Comparison of ENCODE assay signal across 17 cellular contexts in genomic region chr4:119068529-119068962, GRCh38.
DNase-seq lines count a peak whose midpoint lies in the region; ATAC-seq, FAIRE-seq and TF ChIP-seq lines count a peak whose summit lies in the region.
"Had no signal": no experiment of that assay in that cellular context is flagged by ENCODE, and none has a peak within 500 bp of the region (broad histone marks: within the 10 kb centered on the region; RNA-seq: fewer than 3 reads in every experiment).

No MANE protein-coding gene starts in this region.

- DNase-seq in HTR-8/SVneo (ENCODE audit: insufficient read length, low spot score) (peak; percentile 19), astrocyte (ENCODE audit: low read depth) (no peak), kidney tubule cell (ENCODE audit: low spot score) (peak; percentile 37), DMS53 (lab: John Stamatoyannopoulos, UW) (no peak), SKM-1 (lab: John Stamatoyannopoulos, UW; ENCODE audit: unreplicated experiment) (no peak)
- DNase-seq: activated T-cell treated with anti-CD3 and anti-CD28 coated beads, Interleukin-2, amount 50 U/mL, for 72 hours; DMS 273 treated with DMSO at 0.1 percent for 48 hours; HCEC 1CT; NCI-H1694 treated with DMSO at 0.1 percent for 48 hours; NCI-H774 had no signal

- ATAC-seq in GM19395 (IDR thresholded peaks at IDR 0.05; ENCODE audit: unreplicated experiment), result no peak
- no peak for ATAC-seq in HG03520 (IDR thresholded peaks at IDR 0.05; ENCODE audit: unreplicated experiment)
- ATAC-seq: activated T-cell treated with anti-CD3 and anti-CD28 coated beads, Interleukin-2, amount 50 U/mL, for 72 hours; K562 had no signal

- no peaks in the 10 kb centered on the region for H4K20me1 ChIP-seq in astrocyte (ENCODE audit: insufficient read depth, low read length)

- H3K9ac ChIP-seq in astrocyte (ENCODE audit: low read length), result no peak overlapping the region

- H3K4me1 Mint-ChIP-seq in astrocyte (ENCODE audit: low read depth, unreplicated experiment), result peaks cover 3% of the 10 kb centered on the region

- H3K79me2 ChIP-seq in astrocyte (ENCODE audit: insufficient read depth, low read length), result no peaks in the 10 kb centered on the region

- no peak overlapping the region for H3K4me3 ChIP-seq in astrocyte (ENCODE audit: insufficient read depth, low read depth, low read length)
- H3K4me3 ChIP-seq: K562 had no signal

- H3K27me3 ChIP-seq in astrocyte (ENCODE audit: insufficient read depth, low read length), result no peaks in the 10 kb centered on the region

- peaks cover 7% of the 10 kb centered on the region for H3K9me3 Mint-ChIP-seq in astrocyte (ENCODE audit: unreplicated experiment)

- H3K27ac Mint-ChIP-seq in astrocyte (ENCODE audit: unreplicated experiment), result peak overlapping the region; percentile 10
- H3K27ac Mint-ChIP-seq: activated T-cell treated with anti-CD3 and anti-CD28 coated beads, Interleukin-2, amount 50 U/mL, for 72 hours had no signal

- H3K4me2 ChIP-seq in astrocyte (ENCODE audit: low read length), result no peak overlapping the region

- no peaks in the 10 kb centered on the region for H3K9me3 ChIP-seq in astrocyte (ENCODE audit: insufficient read depth, low read depth, low read length)

- H3K4me1 ChIP-seq in astrocyte (ENCODE audit: insufficient read depth, low read length), result no peaks in the 10 kb centered on the region

- H3K36me3 Mint-ChIP-seq in astrocyte (ENCODE audit: low read depth, unreplicated experiment), result no peaks in the 10 kb centered on the region

- H3K36me3 ChIP-seq in astrocyte (ENCODE audit: insufficient read depth, low read length), result no peaks in the 10 kb centered on the region

- H3K27ac ChIP-seq in 22Rv1, result peak overlapping the region; percentile 9; the same call in 1 of the 2 replicates
- no peak overlapping the region for H3K27ac ChIP-seq in astrocyte (ENCODE audit: low read depth, low read length)

- H3K4me3 Mint-ChIP-seq in astrocyte (ENCODE audit: unreplicated experiment), result peak overlapping the region; percentile 40
- H3K4me3 Mint-ChIP-seq: activated T-cell treated with anti-CD3 and anti-CD28 coated beads, Interleukin-2, amount 50 U/mL, for 72 hours had no signal

- H2AFZ ChIP-seq in astrocyte (ENCODE audit: low read depth, low read length), result no peak overlapping the region

- FAIRE-seq in HTR-8/SVneo (lab: Jason Lieb, UNC), result no peak
- no peak for FAIRE-seq in astrocyte (lab: Jason Lieb, UNC)
- FAIRE-seq: A204.1, endothelial cell of umbilical vein, GM12892 had no signal

- no peaks in the 10 kb centered on the region for H3K27me3 Mint-ChIP-seq in astrocyte (ENCODE audit: low read depth, unreplicated experiment)

- TF ChIP-seq CTCF in 22Rv1 (IDR thresholded peaks at IDR 0.05), result no peak
- no peak for TF ChIP-seq CTCF in astrocyte (IDR thresholded peaks at IDR 0.05; ENCODE audit: insufficient read depth, low read depth, low read length)

Comparison
In these comparisons a context has a peak if more than half of its experiments do, and no peak if none do; other contexts are left out.
1. DNase-seq: peak in HTR-8/SVneo (single experiment) and kidney tubule cell (single experiment); none in astrocyte (single experiment), DMS53 (single experiment) and SKM-1 (single experiment).